ENCODE assay signal across 12 cellular contexts in the genomic region with DNA sequence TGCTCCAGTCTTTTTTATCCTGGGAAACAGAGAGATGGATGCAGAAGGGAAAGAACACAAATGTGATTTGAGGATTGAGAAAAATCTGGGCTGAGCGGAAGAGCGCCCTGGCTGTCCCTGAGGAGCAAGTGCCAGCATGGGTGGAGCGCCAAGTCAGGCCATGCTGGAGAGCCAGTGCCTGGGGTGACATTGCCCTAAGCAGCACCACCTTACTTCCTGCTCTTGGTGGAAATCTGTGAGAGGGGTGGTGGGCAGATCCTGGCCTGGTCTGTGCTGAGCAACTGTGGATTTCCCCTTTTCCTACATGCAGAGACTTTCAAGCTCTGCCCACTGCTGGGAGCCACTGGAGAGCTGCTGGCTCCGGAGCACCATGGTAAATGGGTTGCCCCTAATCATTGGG. TPM values are rescaled to one million over a fixed set of nuclear protein-coding genes. Genes with fewer than 3 reads are reported as not detected.
A peak's percentile ranks its signal among the peaks of the same experiment; 100 is the strongest.
DNase-seq lines count a peak whose midpoint lies in the region; ATAC-seq and TF ChIP-seq lines count a peak whose summit lies in the region.
"Had no signal": no experiment of that assay in that cellular context is flagged by ENCODE, and none has a peak within 500 bp of the region (broad histone marks: within the 10 kb centered on the region; RNA-seq: fewer than 3 reads in every experiment).

No MANE protein-coding gene starts in this region.

- no peak for ATAC-seq in CD8-positive, alpha-beta T cell
- peak; percentile 32 for ATAC-seq in Panc1
- no peak for ATAC-seq in HG02798 (IDR thresholded peaks at IDR 0.05; ENCODE audit: poor library complexity, unreplicated experiment)

- no peaks in the 10 kb centered on the region for H3K79me2 ChIP-seq in osteoblast (ENCODE audit: insufficient read depth, low read length)

- no peak overlapping the region for H3K27ac ChIP-seq in CD8-positive, alpha-beta T cell (ENCODE audit: low read depth, low read length)
- H3K27ac ChIP-seq in Panc1 (ENCODE audit: low read length) = peak overlapping the region; percentile 87
- H3K27ac ChIP-seq in osteoblast (ENCODE audit: low read depth, low read length) = no peak overlapping the region
- H3K27ac ChIP-seq: cardiac muscle cell, pancreas had no signal

- in situ Hi-C loops in Panc1 (cut with HindIII; ENCODE audit: low pct_unique_long_range_greater_than_20kb, low sequenced_read_pairs) = loop anchor here (5.0 to 25.0 kb wide), 2 partner anchors 33 to 348 kb away; a partner anchor contains a TSS

- no peaks in the 10 kb centered on the region for H3K9me3 Mint-ChIP-seq in CD8-positive, alpha-beta T cell

- H3K4me1 ChIP-seq in CD8-positive, alpha-beta T cell (ENCODE audit: insufficient read depth, low read length) = peaks cover 60% of the 10 kb centered on the region
- H3K4me1 ChIP-seq in Panc1 (ENCODE audit: control insufficient read depth, insufficient read depth, low read length) = peaks cover 42% of the 10 kb centered on the region
- H3K4me1 ChIP-seq in osteoblast (ENCODE audit: insufficient read depth, low read length) = peaks cover 33% of the 10 kb centered on the region

- H3K36me3 Mint-ChIP-seq in CD8-positive, alpha-beta T cell = no peaks in the 10 kb centered on the region

- peak overlapping the region; percentile 3 for H3K4me3 Mint-ChIP-seq in CD8-positive, alpha-beta T cell

- no peaks in the 10 kb centered on the region for H3K27me3 ChIP-seq in CD8-positive, alpha-beta T cell (ENCODE audit: insufficient read depth, low read length)
- no peaks in the 10 kb centered on the region for H3K27me3 ChIP-seq in Panc1 (ENCODE audit: control insufficient read depth, insufficient read depth, low read length)
- no peaks in the 10 kb centered on the region for H3K27me3 ChIP-seq in osteoblast (ENCODE audit: insufficient read depth, low read length)
- H3K27me3 ChIP-seq: cardiac muscle cell, pancreas had no signal

- H3K36me3 ChIP-seq in CD8-positive, alpha-beta T cell (ENCODE audit: insufficient read depth, low read length) = no peaks in the 10 kb centered on the region
- H3K36me3 ChIP-seq in Panc1 (ENCODE audit: control insufficient read depth, insufficient read depth, low read length) = no peaks in the 10 kb centered on the region
- H3K36me3 ChIP-seq in osteoblast (ENCODE audit: insufficient read depth, low read length) = no peaks in the 10 kb centered on the region
- H3K36me3 ChIP-seq: cardiac muscle cell, pancreas had no signal

- no TSS peak for BruUV-seq in Panc1 (replicated peaks; lab: Mats Ljungman, UMichigan)

- H3K4me3 ChIP-seq in CD8-positive, alpha-beta T cell (ENCODE audit: low read depth, low read length) = no peak overlapping the region
- H3K4me3 ChIP-seq in Panc1 (ENCODE audit: low read depth in 2 of 2, low read length in 2 of 2) (no peak overlapping the region), epithelial cell of esophagus (ENCODE audit: low read length) (no peak overlapping the region), osteoblast (ENCODE audit: insufficient read depth, low read length) (no peak overlapping the region)
- H3K4me3 ChIP-seq: cardiac muscle cell, pancreas had no signal

- H3K4me1 Mint-ChIP-seq in CD8-positive, alpha-beta T cell (ENCODE audit: low read depth) = peaks cover 60% of the 10 kb centered on the region

- CTCF ChIA-PET in CD8-positive, alpha-beta T cell (lab: Charles Lee) = no interaction called here
- CTCF ChIA-PET in Panc1 (lab: Charles Lee) = no interaction called here

- intact Hi-C loops in CD8-positive, alpha-beta T cell (cut with DNase I, micrococcal nuclease) = no loop called here
- intact Hi-C loops in Panc1 (cut with micrococcal nuclease; ENCODE audit: unreplicated experiment) = no loop called here

- TF ChIP-seq CTCF in CD8-positive, alpha-beta T cell (IDR thresholded peaks at IDR 0.05) = no peak
- TF ChIP-seq CTCF in Panc1 (IDR thresholded peaks at IDR 0.05) (no peak), epithelial cell of esophagus (IDR thresholded peaks at IDR 0.05; ENCODE audit: insufficient read depth, low read depth, low read length, missing control alignments) (no peak), osteoblast (IDR thresholded peaks at IDR 0.05; ENCODE audit: extremely low read depth, low read depth, low read length) (no peak)

- no peak overlapping the region for H3K4me2 ChIP-seq in osteoblast (ENCODE audit: insufficient read depth, low read length)

- no peak for DNase-seq in CD8-positive, alpha-beta T cell
- DNase-seq in Panc1 (ENCODE audit: low read depth, low spot score) = no peak
- peak; percentile 57 for DNase-seq in epithelial cell of esophagus (ENCODE audit: low read depth)
- DNase-seq in osteoblast (ENCODE audit: insufficient read length, low spot score, missing footprints) = peak; percentile 39
- no peak for DNase-seq in NCI-H146 treated with DMSO at 0.1 percent for 48 hours (lab: John Stamatoyannopoulos, UW; ENCODE audit: unreplicated experiment)
- no peak for DNase-seq in HuH-7 (ENCODE audit: low spot score)
- no peak for DNase-seq in NCI-H526 treated with DMSO at 0.1 percent for 48 hours (lab: John Stamatoyannopoulos, UW)
- DNase-seq: hippocampal formation, NCI-H774, pancreas had no signal

- H4K20me1 ChIP-seq in osteoblast (ENCODE audit: insufficient read depth, low read length) = no peaks in the 10 kb centered on the region

- H3K9me3 ChIP-seq in CD8-positive, alpha-beta T cell (ENCODE audit: low read length) = no peaks in the 10 kb centered on the region
- H3K9me3 ChIP-seq in Panc1 (ENCODE audit: control insufficient read depth, insufficient read depth, low read depth, low read length) (no peaks in the 10 kb centered on the region), osteoblast (ENCODE audit: low read depth, low read length) (no peaks in the 10 kb centered on the region)
- H3K9me3 ChIP-seq: pancreas had no signal

- no peaks in the 10 kb centered on the region for H3K27me3 Mint-ChIP-seq in CD8-positive, alpha-beta T cell (ENCODE audit: low read depth)

- POLR2A ChIA-PET in CD8-positive, alpha-beta T cell (lab: Charles Lee) = no interaction called here
- POLR2A ChIA-PET in Panc1 (lab: Charles Lee) = interaction anchor here (0.6 kb wide), 1 partner anchor 874 kb away, joined by 3 read pairs; no protein-coding TSS in a partner anchor

- peak overlapping the region; percentile 67 for H3K27ac Mint-ChIP-seq in CD8-positive, alpha-beta T cell

- no peak overlapping the region for H2AFZ ChIP-seq in osteoblast (ENCODE audit: low read length)

RNA-seq across cellular contexts. Expression of a gene that starts 36.9 kb away (rescaled TPM):
- 100 to 1,000 TPM; 351 to 360 TPM for total RNA-seq in CD8-positive, alpha-beta T cell
- total RNA-seq in Panc1 (2021; ENCODE audit: unreplicated experiment) (157 TPM), osteoblast (366 and 522 TPM in 2 replicates)
- polyA plus RNA-seq in Panc1 (2012; ENCODE audit: insufficient read length) = 344 TPM

RNA-seq across cellular contexts. Expression of a gene that starts 44.1 kb away (rescaled TPM):
- total RNA-seq in CD8-positive, alpha-beta T cell = 10 to 100 TPM; 33.9 to 37.5 TPM
- total RNA-seq in Panc1 (2021; ENCODE audit: unreplicated experiment) = 51.0 TPM
- polyA plus RNA-seq in Panc1 (2012; ENCODE audit: insufficient read length) = 46.8 TPM
- total RNA-seq in osteoblast = 48.0 and 52.5 TPM in 2 replicates

Comparison
In these comparisons a context has a peak if more than half of its experiments do, and no peak if none do; other contexts are left out.
1. DNase-seq: peak in epithelial cell of esophagus (single experiment) and osteoblast (single experiment); none in CD8-positive, alpha-beta T cell (0 of 7), Panc1 (single experiment), NCI-H146 treated with DMSO at 0.1 percent for 48 hours (single experiment), HuH-7 (single experiment) and NCI-H526 treated with DMSO at 0.1 percent for 48 hours (single experiment).